1 cellular context compared by ENCODE assay signal in the genomic region with DNA sequence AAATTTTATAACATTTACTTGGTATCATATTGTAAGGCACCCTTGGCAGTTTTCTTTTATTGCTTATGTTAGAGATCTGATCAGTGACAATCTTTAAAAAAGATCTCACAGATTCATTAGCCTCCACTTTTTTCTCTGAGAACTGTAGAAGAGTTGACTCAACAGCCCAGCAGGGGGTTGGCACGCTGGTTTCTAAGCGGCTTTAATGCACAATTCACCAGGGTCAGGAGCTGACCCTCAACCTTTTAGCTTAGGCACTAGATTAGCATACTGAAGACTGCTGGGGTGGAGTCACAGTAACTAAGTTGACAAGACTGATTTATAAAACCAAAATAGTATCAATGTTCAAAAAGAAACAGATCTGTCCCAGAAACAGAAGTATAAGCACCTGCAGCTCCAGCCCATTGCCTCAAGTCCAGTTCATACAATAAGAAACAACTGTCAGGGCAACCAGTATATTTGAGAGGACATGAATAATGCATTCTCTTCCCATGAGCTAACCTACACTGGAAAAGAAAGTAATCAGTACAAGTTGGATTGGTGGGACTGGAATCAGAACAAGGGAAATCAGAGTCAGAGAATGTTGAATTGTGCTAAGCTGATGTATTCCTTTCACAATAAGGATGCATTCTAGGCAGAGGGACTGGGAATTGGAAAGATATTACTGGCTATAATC.
TF ChIP-seq lines count a peak whose summit lies in the region.

No MANE protein-coding gene starts in this region.

TF ChIP-seq in GM23338, 12 proteins besides CTCF, POLR2A, EP300 and RAD21 (continued from another document):
- TF ChIP-seq, protein P1, sequence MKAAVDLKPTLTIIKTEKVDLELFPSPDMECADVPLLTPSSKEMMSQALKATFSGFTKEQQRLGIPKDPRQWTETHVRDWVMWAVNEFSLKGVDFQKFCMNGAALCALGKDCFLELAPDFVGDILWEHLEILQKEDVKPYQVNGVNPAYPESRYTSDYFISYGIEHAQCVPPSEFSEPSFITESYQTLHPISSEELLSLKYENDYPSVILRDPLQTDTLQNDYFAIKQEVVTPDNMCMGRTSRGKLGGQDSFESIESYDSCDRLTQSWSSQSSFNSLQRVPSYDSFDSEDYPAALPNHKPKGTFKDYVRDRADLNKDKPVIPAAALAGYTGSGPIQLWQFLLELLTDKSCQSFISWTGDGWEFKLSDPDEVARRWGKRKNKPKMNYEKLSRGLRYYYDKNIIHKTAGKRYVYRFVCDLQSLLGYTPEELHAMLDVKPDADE (IDR thresholded peaks at IDR 0.05) = no peak
- TF ChIP-seq ZNF331 (CRISPR knock-in tag; IDR thresholded peaks at IDR 0.05; ENCODE audit: low read depth) = no peak
- TF ChIP-seq ZNF114 (CRISPR knock-in tag; IDR thresholded peaks at IDR 0.05) = no peak
- no peak for TF ChIP-seq EZH2phosphoT487 (IDR thresholded peaks at IDR 0.05; ENCODE audit: unreplicated experiment)
- TF ChIP-seq POLR2AphosphoS5 (IDR thresholded peaks at IDR 0.05; ENCODE audit: low read depth) = no peak
- TF ChIP-seq EZH2 (IDR thresholded peaks at IDR 0.05; ENCODE audit: low read depth, unreplicated experiment) = no peak
- TF ChIP-seq, protein P2, sequence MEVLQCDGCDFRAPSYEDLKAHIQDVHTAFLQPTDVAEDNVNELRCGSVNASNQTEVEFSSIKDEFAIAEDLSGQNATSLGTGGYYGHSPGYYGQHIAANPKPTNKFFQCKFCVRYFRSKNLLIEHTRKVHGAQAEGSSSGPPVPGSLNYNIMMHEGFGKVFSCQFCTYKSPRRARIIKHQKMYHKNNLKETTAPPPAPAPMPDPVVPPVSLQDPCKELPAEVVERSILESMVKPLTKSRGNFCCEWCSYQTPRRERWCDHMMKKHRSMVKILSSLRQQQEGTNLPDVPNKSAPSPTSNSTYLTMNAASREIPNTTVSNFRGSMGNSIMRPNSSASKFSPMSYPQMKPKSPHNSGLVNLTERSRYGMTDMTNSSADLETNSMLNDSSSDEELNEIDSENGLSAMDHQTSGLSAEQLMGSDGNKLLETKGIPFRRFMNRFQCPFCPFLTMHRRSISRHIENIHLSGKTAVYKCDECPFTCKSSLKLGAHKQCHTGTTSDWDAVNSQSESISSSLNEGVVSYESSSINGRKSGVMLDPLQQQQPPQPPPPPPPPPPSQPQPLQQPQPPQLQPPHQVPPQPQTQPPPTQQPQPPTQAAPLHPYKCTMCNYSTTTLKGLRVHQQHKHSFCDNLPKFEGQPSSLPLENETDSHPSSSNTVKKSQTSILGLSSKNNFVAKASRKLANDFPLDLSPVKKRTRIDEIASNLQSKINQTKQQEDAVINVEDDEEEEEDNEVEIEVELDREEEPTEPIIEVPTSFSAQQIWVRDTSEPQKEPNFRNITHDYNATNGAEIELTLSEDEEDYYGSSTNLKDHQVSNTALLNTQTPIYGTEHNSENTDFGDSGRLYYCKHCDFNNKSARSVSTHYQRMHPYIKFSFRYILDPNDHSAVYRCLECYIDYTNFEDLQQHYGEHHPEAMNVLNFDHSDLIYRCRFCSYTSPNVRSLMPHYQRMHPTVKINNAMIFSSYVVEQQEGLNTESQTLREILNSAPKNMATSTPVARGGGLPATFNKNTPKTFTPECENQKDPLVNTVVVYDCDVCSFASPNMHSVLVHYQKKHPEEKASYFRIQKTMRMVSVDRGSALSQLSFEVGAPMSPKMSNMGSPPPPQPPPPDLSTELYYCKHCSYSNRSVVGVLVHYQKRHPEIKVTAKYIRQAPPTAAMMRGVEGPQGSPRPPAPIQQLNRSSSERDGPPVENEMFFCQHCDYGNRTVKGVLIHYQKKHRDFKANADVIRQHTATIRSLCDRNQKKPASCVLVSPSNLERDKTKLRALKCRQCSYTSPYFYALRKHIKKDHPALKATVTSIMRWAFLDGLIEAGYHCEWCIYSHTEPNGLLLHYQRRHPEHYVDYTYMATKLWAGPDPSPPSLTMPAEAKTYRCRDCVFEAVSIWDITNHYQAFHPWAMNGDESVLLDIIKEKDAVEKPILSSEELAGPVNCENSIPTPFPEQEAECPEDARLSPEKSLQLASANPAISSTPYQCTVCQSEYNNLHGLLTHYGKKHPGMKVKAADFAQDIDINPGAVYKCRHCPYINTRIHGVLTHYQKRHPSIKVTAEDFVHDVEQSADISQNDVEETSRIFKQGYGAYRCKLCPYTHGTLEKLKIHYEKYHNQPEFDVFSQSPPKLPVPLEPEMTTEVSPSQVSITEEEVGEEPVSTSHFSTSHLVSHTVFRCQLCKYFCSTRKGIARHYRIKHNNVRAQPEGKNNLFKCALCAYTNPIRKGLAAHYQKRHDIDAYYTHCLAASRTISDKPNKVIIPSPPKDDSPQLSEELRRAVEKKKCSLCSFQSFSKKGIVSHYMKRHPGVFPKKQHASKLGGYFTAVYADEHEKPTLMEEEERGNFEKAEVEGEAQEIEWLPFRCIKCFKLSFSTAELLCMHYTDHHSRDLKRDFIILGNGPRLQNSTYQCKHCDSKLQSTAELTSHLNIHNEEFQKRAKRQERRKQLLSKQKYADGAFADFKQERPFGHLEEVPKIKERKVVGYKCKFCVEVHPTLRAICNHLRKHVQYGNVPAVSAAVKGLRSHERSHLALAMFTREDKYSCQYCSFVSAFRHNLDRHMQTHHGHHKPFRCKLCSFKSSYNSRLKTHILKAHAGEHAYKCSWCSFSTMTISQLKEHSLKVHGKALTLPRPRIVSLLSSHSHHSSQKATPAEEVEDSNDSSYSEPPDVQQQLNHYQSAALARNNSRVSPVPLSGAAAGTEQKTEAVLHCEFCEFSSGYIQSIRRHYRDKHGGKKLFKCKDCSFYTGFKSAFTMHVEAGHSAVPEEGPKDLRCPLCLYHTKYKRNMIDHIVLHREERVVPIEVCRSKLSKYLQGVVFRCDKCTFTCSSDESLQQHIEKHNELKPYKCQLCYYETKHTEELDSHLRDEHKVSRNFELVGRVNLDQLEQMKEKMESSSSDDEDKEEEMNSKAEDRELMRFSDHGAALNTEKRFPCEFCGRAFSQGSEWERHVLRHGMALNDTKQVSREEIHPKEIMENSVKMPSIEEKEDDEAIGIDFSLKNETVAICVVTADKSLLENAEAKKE (CRISPR knock-in tag; IDR thresholded peaks at IDR 0.05) = no peak
